In genomic region chr19:12890787-12891552, GRCh38 we compare ENCODE assay signal across 1 cellular context.
TF ChIP-seq lines count a peak whose summit lies in the region.

Gene GCDH, plus strand, starts transcription at chr19:12891160. Its CDS starts 145 bp downstream, at chr19:12891305.

TF ChIP-seq in K562, 482 proteins besides CTCF, POLR2A, EP300 and RAD21 (continued from another document and continues in another):
- no peak; the same call in none of the 2 replicates for TF ChIP-seq MGA (IDR thresholded peaks at IDR 0.05)
- no peak for TF ChIP-seq BRD9 (IDR thresholded peaks at IDR 0.05; ENCODE audit: low read depth, partially characterized antibody)
- TF ChIP-seq HDAC2 (IDR thresholded peaks at IDR 0.05): peak; percentile 97
- TF ChIP-seq FOXJ2 (tag; IDR thresholded peaks at IDR 0.05): no peak
- no peak for TF ChIP-seq PHF21A (IDR thresholded peaks at IDR 0.05; ENCODE audit: borderline replicate concordance, low read depth)
- 0 out of 2 replicates have a peak, but pooled peaks have one; percentile 52 for TF ChIP-seq ZBTB49 (CRISPR knock-in tag; IDR thresholded peaks at IDR 0.05; ENCODE audit: borderline replicate concordance)
- no peak for TF ChIP-seq E2F4 (CRISPR knock-in tag; IDR thresholded peaks at IDR 0.05; ENCODE audit: low read depth)
- no peak for TF ChIP-seq CBX1 (IDR thresholded peaks at IDR 0.05; ENCODE audit: low read depth)
- TF ChIP-seq TBL1XR1 (IDR thresholded peaks at IDR 0.05; ENCODE audit: low read length in 2 of 2): peak in 1 of 2 experiments; percentile 27; a peak in 2 of 4 replicates
- peak; percentile 32 for TF ChIP-seq PRDM10 (IDR thresholded peaks at IDR 0.05; ENCODE audit: partially characterized antibody)
- TF ChIP-seq NCOA2 (IDR thresholded peaks at IDR 0.05; ENCODE audit: partially characterized antibody in 2 of 2): no peak
- no peak for TF ChIP-seq KAT8 (IDR thresholded peaks at IDR 0.05; ENCODE audit: low read depth)
- peak; percentile 90 for TF ChIP-seq PHF20 (IDR thresholded peaks at IDR 0.05; ENCODE audit: partially characterized antibody)
- 0 out of 4 replicates have a peak, but pooled peaks of 1 of the 2 experiments have one; percentile 10 for TF ChIP-seq UBTF (IDR thresholded peaks at IDR 0.05; ENCODE audit: borderline replicate concordance in 1 of 2, low read depth in 2 of 2, low read length in 2 of 2)
- no peak for TF ChIP-seq ZFPM2 (CRISPR knock-in tag; IDR thresholded peaks at IDR 0.05)
- no peak for TF ChIP-seq FOXA1 (IDR thresholded peaks at IDR 0.05; ENCODE audit: borderline replicate concordance)
- no peak for TF ChIP-seq ID3 (CRISPR knock-in tag; IDR thresholded peaks at IDR 0.05)
- TF ChIP-seq ID3 (tag; IDR thresholded peaks at IDR 0.05): 0 out of 2 replicates have a peak, but pooled peaks have one; percentile 35
- TF ChIP-seq SNIP1 (IDR thresholded peaks at IDR 0.05; ENCODE audit: low read depth): peak; percentile 100
- TF ChIP-seq USF2 (CRISPR knock-in tag; IDR thresholded peaks at IDR 0.05): no peak
- no peak for TF ChIP-seq SPI1 (IDR thresholded peaks at IDR 0.05; ENCODE audit: borderline replicate concordance, low read depth, low read length)
- no peak for TF ChIP-seq STAT5B (CRISPR knock-in tag; IDR thresholded peaks at IDR 0.05)
- no peak for TF ChIP-seq COPS2 (conservative IDR thresholded peaks at IDR 0.05)
- TF ChIP-seq SRSF3 (IDR thresholded peaks at IDR 0.05; ENCODE audit: insufficient read depth, low read length): no peak
- TF ChIP-seq TAF9B (IDR thresholded peaks at IDR 0.05; ENCODE audit: partially characterized antibody): peak; percentile 84
- no peak for TF ChIP-seq CHD4 (IDR thresholded peaks at IDR 0.05; ENCODE audit: insufficient read depth, insufficient replicate concordance, low read depth, low read length, poor library complexity, severe bottlenecking)
- no peak for TF ChIP-seq SMC3 (conservative IDR thresholded peaks at IDR 0.05; ENCODE audit: insufficient read depth, low read depth, low read length)
- no peak for TF ChIP-seq NFE2L1 (tag; IDR thresholded peaks at IDR 0.05; ENCODE audit: borderline replicate concordance, low read depth)
- TF ChIP-seq STAT5A (IDR thresholded peaks at IDR 0.05; ENCODE audit: borderline replicate concordance, low read length): no peak
